In genomic region chr5:135465391-135466122, GRCh38 we compare ENCODE assay signal across 1 cellular context.
TF ChIP-seq lines count a peak whose summit lies in the region.

No MANE protein-coding gene starts in this region.

TF ChIP-seq in WTC11, 78 proteins besides CTCF, POLR2A, EP300 and RAD21 (continued from another document):
- TF ChIP-seq, protein P1, sequence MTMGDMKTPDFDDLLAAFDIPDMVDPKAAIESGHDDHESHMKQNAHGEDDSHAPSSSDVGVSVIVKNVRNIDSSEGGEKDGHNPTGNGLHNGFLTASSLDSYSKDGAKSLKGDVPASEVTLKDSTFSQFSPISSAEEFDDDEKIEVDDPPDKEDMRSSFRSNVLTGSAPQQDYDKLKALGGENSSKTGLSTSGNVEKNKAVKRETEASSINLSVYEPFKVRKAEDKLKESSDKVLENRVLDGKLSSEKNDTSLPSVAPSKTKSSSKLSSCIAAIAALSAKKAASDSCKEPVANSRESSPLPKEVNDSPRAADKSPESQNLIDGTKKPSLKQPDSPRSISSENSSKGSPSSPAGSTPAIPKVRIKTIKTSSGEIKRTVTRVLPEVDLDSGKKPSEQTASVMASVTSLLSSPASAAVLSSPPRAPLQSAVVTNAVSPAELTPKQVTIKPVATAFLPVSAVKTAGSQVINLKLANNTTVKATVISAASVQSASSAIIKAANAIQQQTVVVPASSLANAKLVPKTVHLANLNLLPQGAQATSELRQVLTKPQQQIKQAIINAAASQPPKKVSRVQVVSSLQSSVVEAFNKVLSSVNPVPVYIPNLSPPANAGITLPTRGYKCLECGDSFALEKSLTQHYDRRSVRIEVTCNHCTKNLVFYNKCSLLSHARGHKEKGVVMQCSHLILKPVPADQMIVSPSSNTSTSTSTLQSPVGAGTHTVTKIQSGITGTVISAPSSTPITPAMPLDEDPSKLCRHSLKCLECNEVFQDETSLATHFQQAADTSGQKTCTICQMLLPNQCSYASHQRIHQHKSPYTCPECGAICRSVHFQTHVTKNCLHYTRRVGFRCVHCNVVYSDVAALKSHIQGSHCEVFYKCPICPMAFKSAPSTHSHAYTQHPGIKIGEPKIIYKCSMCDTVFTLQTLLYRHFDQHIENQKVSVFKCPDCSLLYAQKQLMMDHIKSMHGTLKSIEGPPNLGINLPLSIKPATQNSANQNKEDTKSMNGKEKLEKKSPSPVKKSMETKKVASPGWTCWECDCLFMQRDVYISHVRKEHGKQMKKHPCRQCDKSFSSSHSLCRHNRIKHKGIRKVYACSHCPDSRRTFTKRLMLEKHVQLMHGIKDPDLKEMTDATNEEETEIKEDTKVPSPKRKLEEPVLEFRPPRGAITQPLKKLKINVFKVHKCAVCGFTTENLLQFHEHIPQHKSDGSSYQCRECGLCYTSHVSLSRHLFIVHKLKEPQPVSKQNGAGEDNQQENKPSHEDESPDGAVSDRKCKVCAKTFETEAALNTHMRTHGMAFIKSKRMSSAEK (CRISPR knock-in tag; IDR thresholded peaks at IDR 0.05; ENCODE audit: borderline replicate concordance), result no peak
- no peak for TF ChIP-seq AR (CRISPR knock-in tag; IDR thresholded peaks at IDR 0.05)
- TF ChIP-seq OVOL2 (CRISPR knock-in tag; IDR thresholded peaks at IDR 0.05; ENCODE audit: borderline replicate concordance), result no peak
- TF ChIP-seq NFATC4 (CRISPR knock-in tag; IDR thresholded peaks at IDR 0.05), result no peak
- no peak for TF ChIP-seq E2F1 (CRISPR knock-in tag; IDR thresholded peaks at IDR 0.05)
- no peak for TF ChIP-seq FOXJ3 (CRISPR knock-in tag; IDR thresholded peaks at IDR 0.05; ENCODE audit: borderline replicate concordance)
- TF ChIP-seq JAZF1 (CRISPR knock-in tag; IDR thresholded peaks at IDR 0.05), result no peak
